11 cellular contexts compared by ENCODE assay signal in genomic region chr6:47438481-47439347, GRCh38. TPM values are rescaled to one million over a fixed set of nuclear protein-coding genes. Genes with fewer than 3 reads are reported as not detected.
DNase-seq lines count a peak whose midpoint lies in the region; ATAC-seq and TF ChIP-seq lines count a peak whose summit lies in the region.
"Had no signal": no experiment of that assay in that cellular context is flagged by ENCODE, and none has a peak within 500 bp of the region (broad histone marks: within the 10 kb centered on the region; RNA-seq: fewer than 3 reads in every experiment).

No MANE protein-coding gene starts in this region.

- H3K27me3 ChIP-seq in WERI-Rb-1 (ENCODE audit: insufficient read depth, low read depth, severe bottlenecking) (no peaks in the 10 kb centered on the region), esophagus squamous epithelium (no peaks in the 10 kb centered on the region)
- H3K27me3 ChIP-seq: stomach had no signal

- no peak overlapping the region for H3K4me3 ChIP-seq in WERI-Rb-1 (ENCODE audit: low read depth, low read length)
- H3K4me3 ChIP-seq in esophagus squamous epithelium = no peak overlapping the region
- H3K4me3 ChIP-seq: stomach had no signal

- H3K9me3 ChIP-seq in WERI-Rb-1 (ENCODE audit: severe bottlenecking) (peaks cover 1% of the 10 kb centered on the region), esophagus squamous epithelium (no peaks in the 10 kb centered on the region)
- H3K9me3 ChIP-seq: stomach had no signal

- ATAC-seq in GM19372 (IDR thresholded peaks at IDR 0.05; ENCODE audit: low read depth, unreplicated experiment) = peak; percentile 64
- peak; percentile 74 for ATAC-seq in HG03025 (IDR thresholded peaks at IDR 0.05; ENCODE audit: low FRiP score, unreplicated experiment)

- H3K36me3 ChIP-seq in WERI-Rb-1 = no peaks in the 10 kb centered on the region
- no peaks in the 10 kb centered on the region for H3K36me3 ChIP-seq in esophagus squamous epithelium
- H3K36me3 ChIP-seq: stomach had no signal

- no peaks in the 10 kb centered on the region for H3K4me1 ChIP-seq in esophagus squamous epithelium

- intact Hi-C loops in esophagus squamous epithelium (cut with DNase I) = no loop called here

- TF ChIP-seq CTCF in WERI-Rb-1 (IDR thresholded peaks at IDR 0.05; ENCODE audit: low read depth, low read length) (no peak), esophagus squamous epithelium (IDR thresholded peaks at IDR 0.05) (no peak)

- no peak for TF ChIP-seq POLR2A in esophagus squamous epithelium (IDR thresholded peaks at IDR 0.05)

- DNase-seq in CD1c-positive myeloid dendritic cell (ENCODE audit: extremely low spot score) (peak; percentile 75), SKM-1 (lab: John Stamatoyannopoulos, UW; ENCODE audit: unreplicated experiment) (peak; percentile 20), NK-92 (lab: John Stamatoyannopoulos, UW; ENCODE audit: unreplicated experiment) (no peak), DMS 273 (lab: John Stamatoyannopoulos, UW; ENCODE audit: unreplicated experiment) (no peak), WERI-Rb-1 (no peak), esophagus squamous epithelium (lab: John Stamatoyannopoulos, UW) (no peak)
- DNase-seq: activated CD4-positive, alpha-beta T cell treated with anti-CD3 and anti-CD28 coated beads for 48 hours; NCI-H446 treated with DMSO at 0.1 percent for 48 hours; stomach had no signal

- H3K27ac ChIP-seq in WERI-Rb-1 (no peak overlapping the region), esophagus squamous epithelium (no peak overlapping the region)
- H3K27ac ChIP-seq: stomach had no signal

- 69 to 78% methylated on average over 6 to 8 of the region's 8 CpGs for WGBS in esophagus squamous epithelium, 2 donors

RNA-seq across cellular contexts. Expression of gene CD2AP, which starts 38.9 kb away (rescaled TPM):
- 10 to 100 TPM; 23.4 to 33.9 (median 30.4) TPM for total RNA-seq in esophagus squamous epithelium

Comparison
In these comparisons a context has a peak if more than half of its experiments do, and no peak if none do; other contexts are left out.
1. DNase-seq: peak in CD1c-positive myeloid dendritic cell (single experiment) and SKM-1 (single experiment); none in NK-92 (single experiment), DMS 273 (single experiment), WERI-Rb-1 (single experiment) and esophagus squamous epithelium (single experiment).